ENCODE assay signal across 27 cellular contexts in the genomic region with DNA sequence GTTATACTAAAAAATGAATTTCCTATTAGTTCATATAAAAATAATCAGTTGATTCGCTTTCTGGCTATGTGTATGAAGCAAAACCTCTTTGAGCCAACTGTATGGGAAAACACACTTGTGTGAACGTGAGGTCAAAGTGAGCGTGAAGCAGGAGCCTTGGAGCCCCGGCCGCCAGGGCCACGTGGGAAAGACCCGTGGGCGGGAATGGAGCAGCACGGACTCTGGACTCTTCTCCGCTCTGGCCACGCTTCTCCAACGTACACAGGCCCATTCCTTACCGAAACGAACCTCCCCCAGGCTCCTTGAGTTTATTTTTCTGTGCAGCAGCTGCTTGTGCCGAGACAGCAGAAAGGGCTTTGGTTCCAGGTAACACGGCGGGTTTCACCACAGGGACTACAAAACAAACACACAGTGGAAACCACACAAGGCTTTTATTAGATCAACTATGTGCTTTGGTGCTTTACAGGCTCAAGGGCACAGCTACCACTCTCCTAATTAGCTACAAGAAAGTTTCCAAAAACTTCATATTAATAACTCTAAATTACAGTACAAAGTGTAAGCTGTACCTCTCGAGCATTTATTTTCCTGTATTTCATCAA.
"Had no signal": no experiment of that assay in that cellular context is flagged by ENCODE, and none has a peak within 500 bp of the region (broad histone marks: within the 10 kb centered on the region; RNA-seq: fewer than 3 reads in every experiment).

No MANE protein-coding gene starts in this region.

- FAIRE-seq: astrocyte had no signal

- ATAC-seq: foreskin keratinocyte, heart right ventricle, left ventricle myocardium superior, psoas muscle, T-cell had no signal

- H3K9me3 ChIP-seq: breast epithelium, esophagus muscularis mucosa, heart right ventricle, neutrophil, ovary, psoas muscle, right atrium auricular region, testis, transverse colon had no signal

- H3K27me3 ChIP-seq: breast epithelium, esophagus muscularis mucosa, foreskin keratinocyte, heart right ventricle, neutrophil, ovary, right atrium auricular region, testis, transverse colon had no signal

- DNase-seq: activated CD4-positive, alpha-beta T cell treated with anti-CD3 and anti-CD28 coated beads for 4 hours; activated CD4-positive, alpha-beta T cell treated with anti-CD3 and anti-CD28 coated beads, Interleukin-2, amount 50 U/mL, for 4 hours; activated effector memory CD4-positive, alpha-beta T cell treated with anti-CD3 and anti-CD28 coated beads, Interleukin-2, amount 50 U/mL, for 16 hours; activated naive CD4-positive, alpha-beta T cell treated with anti-CD3 and anti-CD28 coated beads for 36 hours; activated naive CD8-positive, alpha-beta T cell treated with anti-CD3 and anti-CD28 coated beads, Interleukin-2, amount 10 ng/mL, durations not matched to agents 7 days and 5 days; activated T-cell treated with anti-CD3 and anti-CD28 coated beads, Interleukin-2, amount 50 U/mL, for 1 hour; central memory CD4-positive, alpha-beta T cell; effector CD4-positive, alpha-beta T cell; foreskin keratinocyte; heart right ventricle; left ventricle myocardium superior; mammary epithelial cell; naive B cell; nephron progenitor cell; ovary; psoas muscle; stimulated activated CD4-positive, alpha-beta T cell treated with anti-CD3 and anti-CD28 coated beads, Interleukin-15, amount 100 ng/mL, for 24 hours; stimulated activated CD4-positive, alpha-beta T cell treated with anti-CD3 and anti-CD28 coated beads, Interleukin-2, amount 100 ng/mL, for 24 hours; stimulated activated naive CD4-positive, alpha-beta T cell; T-cell; testis; transverse colon had no signal

- H3K4me3 ChIP-seq: breast epithelium, esophagus muscularis mucosa, heart right ventricle, ovary, psoas muscle, right atrium auricular region, testis, transverse colon had no signal

- H3K27ac ChIP-seq: breast epithelium, esophagus muscularis mucosa, foreskin keratinocyte, heart right ventricle, neutrophil, ovary, psoas muscle, right atrium auricular region, testis, transverse colon had no signal

- H3K4me1 ChIP-seq: breast epithelium, esophagus muscularis mucosa, foreskin keratinocyte, psoas muscle, testis, transverse colon had no signal

- H3K36me3 ChIP-seq: breast epithelium, ovary had no signal
